Comparison of ENCODE assay signal across 15 cellular contexts in the genomic region with DNA sequence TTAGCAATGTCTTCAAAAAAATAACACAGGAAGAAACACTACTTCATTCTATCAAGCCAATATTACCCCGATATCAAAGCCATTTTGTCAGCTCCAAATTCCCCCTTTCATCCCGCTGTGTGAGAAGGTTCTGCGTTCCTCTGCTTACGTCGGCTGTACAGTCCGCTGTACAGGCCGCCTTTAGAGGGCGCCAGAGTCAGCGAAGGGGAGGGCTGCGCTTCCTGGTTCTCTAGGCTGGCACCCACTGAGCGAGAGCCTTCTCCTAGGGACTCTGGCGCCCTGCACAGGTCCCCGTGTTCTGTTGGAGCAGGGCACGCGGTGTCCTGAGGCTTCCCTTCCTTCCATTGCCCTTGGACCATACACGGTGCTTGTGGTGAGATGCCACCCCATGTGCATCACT. TPM values are rescaled to one million over a fixed set of nuclear protein-coding genes. Genes with fewer than 3 reads are reported as not detected.
DNase-seq lines count a peak whose midpoint lies in the region; ATAC-seq and TF ChIP-seq lines count a peak whose summit lies in the region.
"Had no signal": no experiment of that assay in that cellular context is flagged by ENCODE, and none has a peak within 500 bp of the region (broad histone marks: within the 10 kb centered on the region; RNA-seq: fewer than 3 reads in every experiment).

No MANE protein-coding gene starts in this region.

- H3K4me3 ChIP-seq in GM23338 = no peak overlapping the region
- H3K4me3 ChIP-seq in heart right ventricle = no peak overlapping the region
- H3K4me3 ChIP-seq: BLaER1 treated with 17β-estradiol and CSF1 and Interleukin-3, amounts not matched to agents 10 nM and 100 nM had no signal

- H3K27me3 Mint-ChIP-seq in activated T-cell treated with anti-CD3 and anti-CD28 coated beads, Interleukin-2, amount 50 U/mL, for 24 hours = peaks cover 45% of the 10 kb centered on the region
- H3K27me3 Mint-ChIP-seq in GM23338 (ENCODE audit: insufficient read depth, low read depth, poor library complexity) (peaks cover 2% of the 10 kb centered on the region), WTC11 (ENCODE audit: low read depth) (peaks cover 5% of the 10 kb centered on the region; the same call in 1 of the 2 replicates)

- H3K79me2 ChIP-seq in GM23338 (replicated peaks; ENCODE audit: insufficient read depth) = no peaks in the 10 kb centered on the region

- no peaks in the 10 kb centered on the region for H3F3A ChIP-seq in GM23338 (replicated peaks; ENCODE audit: low read depth)

- 38 to 39% methylated on average over 14 to 16 of the region's 16 CpGs for WGBS in heart right ventricle, 2 donors

- H3K4me3 Mint-ChIP-seq in activated T-cell treated with anti-CD3 and anti-CD28 coated beads, Interleukin-2, amount 50 U/mL, for 24 hours = no peak overlapping the region
- H3K4me3 Mint-ChIP-seq in GM23338 = no peak overlapping the region
- H3K4me3 Mint-ChIP-seq in WTC11 = no peak overlapping the region
- H3K4me3 Mint-ChIP-seq: activated CD8-positive, alpha-beta memory T cell treated with anti-CD3 and anti-CD28 coated beads, Interleukin-2, amount 10 ng/mL, durations not matched to agents 7 days and 5 days; naive thymus-derived CD8-positive, alpha-beta T cell had no signal

- POLR2A ChIA-PET in WTC11 (lab: Charles Lee) = no interaction called here

- intact Hi-C loops in heart right ventricle (cut with DNase I) = no loop called here

- no peaks in the 10 kb centered on the region for H4K20me1 ChIP-seq in GM23338 (replicated peaks; ENCODE audit: insufficient read depth)

- H3K27ac ChIP-seq in GM23338 (ENCODE audit: low read depth) = no peak overlapping the region
- H3K27ac ChIP-seq in heart right ventricle = no peak overlapping the region
- H3K27ac ChIP-seq: BLaER1 treated with 17β-estradiol and CSF1 and Interleukin-3, amounts not matched to agents 10 nM and 100 nM had no signal

- TF ChIP-seq CTCF in GM23338 (conservative IDR thresholded peaks at IDR 0.05; ENCODE audit: low read depth in 2 of 2) = peak; percentile 62 to 74
- TF ChIP-seq CTCF in WTC11 (IDR thresholded peaks at IDR 0.05) = no peak
- TF ChIP-seq CTCF in heart right ventricle (IDR thresholded peaks at IDR 0.05) = no peak

- H3K4me2 ChIP-seq in GM23338 = no peak overlapping the region
- H3K4me2 ChIP-seq: BLaER1 treated with 17β-estradiol and CSF1 and Interleukin-3, amounts not matched to agents 10 nM and 100 nM had no signal

- no peaks in the 10 kb centered on the region for H3K4me1 Mint-ChIP-seq in activated T-cell treated with anti-CD3 and anti-CD28 coated beads, Interleukin-2, amount 50 U/mL, for 24 hours (ENCODE audit: low read depth)
- H3K4me1 Mint-ChIP-seq in GM23338 = no peaks in the 10 kb centered on the region
- no peaks in the 10 kb centered on the region for H3K4me1 Mint-ChIP-seq in WTC11
- H3K4me1 Mint-ChIP-seq: activated CD8-positive, alpha-beta memory T cell treated with anti-CD3 and anti-CD28 coated beads, Interleukin-2, amount 10 ng/mL, durations not matched to agents 7 days and 5 days; naive thymus-derived CD8-positive, alpha-beta T cell had no signal

- H3K9me2 ChIP-seq in GM23338 (ENCODE audit: insufficient read depth) = no peaks in the 10 kb centered on the region

- H3K27me3 ChIP-seq in GM23338 (ENCODE audit: insufficient read depth) = no peaks in the 10 kb centered on the region
- peaks cover 0 to 7% (median 0%) of the 10 kb centered on the region in 7 donors for H3K27me3 ChIP-seq in heart right ventricle

- ATAC-seq in GM23338 = peak; percentile 83
- ATAC-seq in WTC11 = peak; percentile 92
- no peak for ATAC-seq in HG02763 (IDR thresholded peaks at IDR 0.05; ENCODE audit: unreplicated experiment)
- ATAC-seq in heart right ventricle = no peak
- ATAC-seq: activated CD8-positive, alpha-beta memory T cell treated with anti-CD3 and anti-CD28 coated beads, Interleukin-2, amount 10 ng/mL, durations not matched to agents 7 days and 5 days; naive thymus-derived CD8-positive, alpha-beta T cell had no signal

- H3K36me3 ChIP-seq in GM23338 (ENCODE audit: insufficient read depth) (no peaks in the 10 kb centered on the region), heart right ventricle (no peaks in the 10 kb centered on the region)
- H3K36me3 ChIP-seq: BLaER1 treated with 17β-estradiol and CSF1 and Interleukin-3, amounts not matched to agents 10 nM and 100 nM had no signal

- peak; percentile 23 to 29 for DNase-seq in activated T-cell treated with anti-CD3 and anti-CD28 coated beads, Interleukin-2, amount 50 U/mL, for 48 hours
- no peak for DNase-seq in activated T-cell treated with anti-CD3 and anti-CD28 coated beads, Interleukin-2, amount 50 U/mL, for 24 hours
- DNase-seq in GM23338 (ENCODE audit: low spot score) = peak; percentile 60
- DNase-seq in WTC11 (ENCODE audit: low spot score) = peak; percentile 57
- DNase-seq in stimulated activated CD4-positive, alpha-beta T cell treated with anti-CD3 and anti-CD28 coated beads, Interleukin-4, amount 100 ng/mL, for 1 hour = peak; percentile 20
- DNase-seq in GM19240 (ENCODE audit: insufficient read length, low spot score) = no peak
- no peak for DNase-seq in heart right ventricle
- DNase-seq: activated CD8-positive, alpha-beta memory T cell treated with anti-CD3 and anti-CD28 coated beads, Interleukin-2, amount 10 ng/mL, durations not matched to agents 7 days and 5 days; naive thymus-derived CD8-positive, alpha-beta T cell; NCI-H524 treated with DMSO at 0.1 percent for 48 hours; small intestine had no signal

- no peak overlapping the region for H3K27ac Mint-ChIP-seq in activated T-cell treated with anti-CD3 and anti-CD28 coated beads, Interleukin-2, amount 50 U/mL, for 24 hours
- no peak overlapping the region for H3K27ac Mint-ChIP-seq in GM23338
- no peak overlapping the region for H3K27ac Mint-ChIP-seq in WTC11
- H3K27ac Mint-ChIP-seq: activated CD8-positive, alpha-beta memory T cell treated with anti-CD3 and anti-CD28 coated beads, Interleukin-2, amount 10 ng/mL, durations not matched to agents 7 days and 5 days; naive thymus-derived CD8-positive, alpha-beta T cell had no signal

- no peaks in the 10 kb centered on the region for H3K9me3 Mint-ChIP-seq in activated T-cell treated with anti-CD3 and anti-CD28 coated beads, Interleukin-2, amount 50 U/mL, for 24 hours
- H3K9me3 Mint-ChIP-seq in GM23338 (no peaks in the 10 kb centered on the region; the same call in none of the 3 replicates), WTC11 (no peaks in the 10 kb centered on the region)
- H3K9me3 Mint-ChIP-seq: naive thymus-derived CD8-positive, alpha-beta T cell had no signal

- H3K9me3 ChIP-seq in heart right ventricle = no peaks in the 10 kb centered on the region

- CTCF ChIA-PET in WTC11 (lab: Charles Lee) = interaction anchor here (0.6 to 1.0 kb wide), 3 partner anchors 13 to 55 kb away, joined by 3 read pairs; no protein-coding TSS in a partner anchor

- no peak overlapping the region for H2AFZ ChIP-seq in GM23338

- H3K36me3 Mint-ChIP-seq in activated T-cell treated with anti-CD3 and anti-CD28 coated beads, Interleukin-2, amount 50 U/mL, for 24 hours (ENCODE audit: low read depth) = no peaks in the 10 kb centered on the region
- H3K36me3 Mint-ChIP-seq in GM23338 (ENCODE audit: low read depth) (no peaks in the 10 kb centered on the region), WTC11 (no peaks in the 10 kb centered on the region)
- H3K36me3 Mint-ChIP-seq: activated CD8-positive, alpha-beta memory T cell treated with anti-CD3 and anti-CD28 coated beads, Interleukin-2, amount 10 ng/mL, durations not matched to agents 7 days and 5 days; naive thymus-derived CD8-positive, alpha-beta T cell had no signal

- H3K4me1 ChIP-seq in GM23338 (ENCODE audit: insufficient read depth) = no peaks in the 10 kb centered on the region
- no peaks in the 10 kb centered on the region for H3K4me1 ChIP-seq in heart right ventricle
- H3K4me1 ChIP-seq: BLaER1 treated with 17β-estradiol and CSF1 and Interleukin-3, amounts not matched to agents 10 nM and 100 nM had no signal

TF ChIP-seq in GM23338, 12 proteins besides CTCF, POLR2A, EP300 and RAD21 (continues in another document):
- TF ChIP-seq, protein P1, sequence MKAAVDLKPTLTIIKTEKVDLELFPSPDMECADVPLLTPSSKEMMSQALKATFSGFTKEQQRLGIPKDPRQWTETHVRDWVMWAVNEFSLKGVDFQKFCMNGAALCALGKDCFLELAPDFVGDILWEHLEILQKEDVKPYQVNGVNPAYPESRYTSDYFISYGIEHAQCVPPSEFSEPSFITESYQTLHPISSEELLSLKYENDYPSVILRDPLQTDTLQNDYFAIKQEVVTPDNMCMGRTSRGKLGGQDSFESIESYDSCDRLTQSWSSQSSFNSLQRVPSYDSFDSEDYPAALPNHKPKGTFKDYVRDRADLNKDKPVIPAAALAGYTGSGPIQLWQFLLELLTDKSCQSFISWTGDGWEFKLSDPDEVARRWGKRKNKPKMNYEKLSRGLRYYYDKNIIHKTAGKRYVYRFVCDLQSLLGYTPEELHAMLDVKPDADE (IDR thresholded peaks at IDR 0.05) = no peak

TF ChIP-seq in WTC11, 78 proteins besides CTCF, POLR2A, EP300 and RAD21 (continues in another document):
- TF ChIP-seq, protein P2, sequence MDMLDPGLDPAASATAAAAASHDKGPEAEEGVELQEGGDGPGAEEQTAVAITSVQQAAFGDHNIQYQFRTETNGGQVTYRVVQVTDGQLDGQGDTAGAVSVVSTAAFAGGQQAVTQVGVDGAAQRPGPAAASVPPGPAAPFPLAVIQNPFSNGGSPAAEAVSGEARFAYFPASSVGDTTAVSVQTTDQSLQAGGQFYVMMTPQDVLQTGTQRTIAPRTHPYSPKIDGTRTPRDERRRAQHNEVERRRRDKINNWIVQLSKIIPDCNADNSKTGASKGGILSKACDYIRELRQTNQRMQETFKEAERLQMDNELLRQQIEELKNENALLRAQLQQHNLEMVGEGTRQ (CRISPR knock-in tag; IDR thresholded peaks at IDR 0.05) = no peak
- TF ChIP-seq, protein P3, sequence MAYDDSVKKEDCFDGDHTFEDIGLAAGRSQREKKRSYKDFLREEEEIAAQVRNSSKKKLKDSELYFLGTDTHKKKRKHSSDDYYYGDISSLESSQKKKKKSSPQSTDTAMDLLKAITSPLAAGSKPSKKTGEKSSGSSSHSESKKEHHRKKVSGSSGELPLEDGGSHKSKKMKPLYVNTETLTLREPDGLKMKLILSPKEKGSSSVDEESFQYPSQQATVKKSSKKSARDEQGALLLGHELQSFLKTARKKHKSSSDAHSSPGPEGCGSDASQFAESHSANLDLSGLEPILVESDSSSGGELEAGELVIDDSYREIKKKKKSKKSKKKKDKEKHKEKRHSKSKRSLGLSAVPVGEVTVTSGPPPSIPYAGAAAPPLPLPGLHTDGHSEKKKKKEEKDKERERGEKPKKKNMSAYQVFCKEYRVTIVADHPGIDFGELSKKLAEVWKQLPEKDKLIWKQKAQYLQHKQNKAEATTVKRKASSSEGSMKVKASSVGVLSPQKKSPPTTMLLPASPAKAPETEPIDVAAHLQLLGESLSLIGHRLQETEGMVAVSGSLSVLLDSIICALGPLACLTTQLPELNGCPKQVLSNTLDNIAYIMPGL (CRISPR knock-in tag; IDR thresholded peaks at IDR 0.05) = no peak
- TF ChIP-seq TEAD4 (CRISPR knock-in tag; IDR thresholded peaks at IDR 0.05) = no peak

RNA-seq across cellular contexts. Expression of a gene that starts 25.3 kb away (rescaled TPM):
- not detected in 2 replicates for total RNA-seq in GM23338 (2014; rRNA removed; shearing (Covaris generic))
- not detected in 2 replicates for polyA plus RNA-seq in GM23338 (2016; fragmentation: Nextera tagmentation; extraction: Ambion mirVana)
- total RNA-seq in WTC11 (2021) = not detected in 3 replicates
- total RNA-seq in heart right ventricle = not detected
- not detected for polyA plus RNA-seq in heart right ventricle
- total RNA-seq: activated CD8-positive, alpha-beta memory T cell treated with anti-CD3 and anti-CD28 coated beads, Interleukin-2, amount 10 ng/mL, durations not matched to agents 7 days and 5 days; astrocyte; naive thymus-derived CD8-positive, alpha-beta T cell had no signal
- polyA plus RNA-seq: esophagus; naive thymus-derived CD8-positive, alpha-beta T cell; small intestine had no signal

Comparison
In these comparisons a context has a peak if more than half of its experiments do, and no peak if none do; other contexts are left out.
1. DNase-seq: peak in activated T-cell treated with anti-CD3 and anti-CD28 coated beads, Interleukin-2, amount 50 U/mL, for 48 hours (2 of 2), GM23338 (single experiment), WTC11 (single experiment) and stimulated activated CD4-positive, alpha-beta T cell treated with anti-CD3 and anti-CD28 coated beads, Interleukin-4, amount 100 ng/mL, for 1 hour (single experiment); none in activated T-cell treated with anti-CD3 and anti-CD28 coated beads, Interleukin-2, amount 50 U/mL, for 24 hours (single experiment), GM19240 (single experiment) and heart right ventricle (0 of 2).
2. ATAC-seq: peak in GM23338 (single experiment) and WTC11 (single experiment); none in HG02763 (single experiment) and heart right ventricle (0 of 8).
3. CTCF ChIP-seq: peak in GM23338 (2 of 2); none in WTC11 (single experiment) and heart right ventricle (0 of 9).